2 cellular contexts compared by ENCODE assay signal in the genomic region with DNA sequence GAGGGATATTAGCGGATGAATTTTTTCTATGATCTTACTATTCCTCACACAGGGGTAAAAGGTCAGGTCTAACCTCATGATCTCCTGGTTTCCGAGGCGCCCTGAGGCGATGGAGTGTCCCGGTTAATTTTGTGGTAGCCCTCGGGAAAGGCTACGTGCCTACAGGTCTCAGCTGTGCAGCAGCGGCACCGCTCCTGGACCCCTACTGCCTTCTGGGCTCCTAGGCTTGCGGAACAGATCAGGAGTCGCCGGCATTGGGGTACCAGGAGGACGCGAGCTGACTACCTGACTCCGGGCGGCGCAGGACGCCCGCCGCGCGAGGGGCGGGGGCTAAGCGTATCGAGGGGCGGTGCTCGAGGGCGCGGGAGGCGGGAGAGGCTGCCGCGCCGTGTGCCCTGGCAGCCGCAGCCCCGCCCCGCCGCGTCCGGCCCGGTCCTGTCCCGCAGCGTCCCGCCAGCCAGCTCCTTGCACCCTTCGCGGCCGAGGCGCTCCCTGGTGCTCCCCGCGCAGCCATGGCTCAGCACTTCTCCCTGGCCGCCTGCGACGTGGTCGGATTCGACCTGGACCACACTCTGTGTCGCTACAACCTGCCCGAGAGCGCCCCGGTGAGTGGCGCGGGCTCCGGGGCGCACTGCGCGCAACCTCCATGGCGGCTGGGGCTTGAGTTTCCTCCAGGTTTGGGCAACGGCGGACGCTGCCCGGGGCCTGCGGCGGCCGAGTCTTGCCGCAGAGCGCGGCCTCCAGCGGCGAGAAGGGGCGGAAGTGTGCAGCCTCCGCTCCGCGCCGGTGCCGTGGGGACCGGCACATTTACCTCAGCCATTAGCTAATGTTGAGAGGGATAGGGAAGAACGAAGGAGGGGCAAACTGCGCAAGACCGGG.
TF ChIP-seq lines count a peak whose summit lies in the region.

TSS of gene NT5DC1 (plus strand) at position 435 of the 879 bp plus-strand sequence. CDS start at position 513, 78 bp downstream.

TF ChIP-seq in HCT116, 20 proteins besides CTCF, POLR2A, EP300 and RAD21 (continued from another document):
- TF ChIP-seq MAX (IDR thresholded peaks at IDR 0.05) (peak; percentile 75; the same call in 1 of the 2 replicates), SIN3A (IDR thresholded peaks at IDR 0.05; ENCODE audit: low read depth) (peak; percentile 73; the same call in 1 of the 2 replicates), ZFX (IDR thresholded peaks at IDR 0.05) (peak; percentile 89), YY1 (IDR thresholded peaks at IDR 0.05; ENCODE audit: extremely low read depth, insufficient replicate concordance, low read depth, low read length) (peak; percentile 53), CBX3 (IDR thresholded peaks at IDR 0.05; ENCODE audit: low read depth) (0 out of 2 replicates have a peak, but pooled peaks have one; percentile 17), JUND (IDR thresholded peaks at IDR 0.05) (no peak), ZNF274 (IDR thresholded peaks at IDR 0.05; ENCODE audit: low read depth, low read length) (no peak), POLR2AphosphoS5 (IDR thresholded peaks at IDR 0.05; ENCODE audit: low read depth, low read length) (peak; percentile 95)

TF ChIP-seq in SK-N-SH treated with all-trans-retinoic acid at 6 μM for 48 hours, 23 proteins besides CTCF, POLR2A, EP300 and RAD21 (continued from another document):
- TF ChIP-seq, protein P1, sequence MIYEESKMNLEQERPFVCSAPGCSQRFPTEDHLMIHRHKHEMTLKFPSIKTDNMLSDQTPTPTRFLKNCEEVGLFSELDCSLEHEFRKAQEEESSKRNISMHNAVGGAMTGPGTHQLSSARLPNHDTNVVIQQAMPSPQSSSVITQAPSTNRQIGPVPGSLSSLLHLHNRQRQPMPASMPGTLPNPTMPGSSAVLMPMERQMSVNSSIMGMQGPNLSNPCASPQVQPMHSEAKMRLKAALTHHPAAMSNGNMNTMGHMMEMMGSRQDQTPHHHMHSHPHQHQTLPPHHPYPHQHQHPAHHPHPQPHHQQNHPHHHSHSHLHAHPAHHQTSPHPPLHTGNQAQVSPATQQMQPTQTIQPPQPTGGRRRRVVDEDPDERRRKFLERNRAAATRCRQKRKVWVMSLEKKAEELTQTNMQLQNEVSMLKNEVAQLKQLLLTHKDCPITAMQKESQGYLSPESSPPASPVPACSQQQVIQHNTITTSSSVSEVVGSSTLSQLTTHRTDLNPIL (CRISPR knock-in tag; IDR thresholded peaks at IDR 0.05; ENCODE audit: low read depth) = no peak
- TF ChIP-seq ISL1 (CRISPR knock-in tag; IDR thresholded peaks at IDR 0.05) = no peak
- TF ChIP-seq ZFP3 (CRISPR knock-in tag; IDR thresholded peaks at IDR 0.05) = no peak
- TF ChIP-seq, protein P2, sequence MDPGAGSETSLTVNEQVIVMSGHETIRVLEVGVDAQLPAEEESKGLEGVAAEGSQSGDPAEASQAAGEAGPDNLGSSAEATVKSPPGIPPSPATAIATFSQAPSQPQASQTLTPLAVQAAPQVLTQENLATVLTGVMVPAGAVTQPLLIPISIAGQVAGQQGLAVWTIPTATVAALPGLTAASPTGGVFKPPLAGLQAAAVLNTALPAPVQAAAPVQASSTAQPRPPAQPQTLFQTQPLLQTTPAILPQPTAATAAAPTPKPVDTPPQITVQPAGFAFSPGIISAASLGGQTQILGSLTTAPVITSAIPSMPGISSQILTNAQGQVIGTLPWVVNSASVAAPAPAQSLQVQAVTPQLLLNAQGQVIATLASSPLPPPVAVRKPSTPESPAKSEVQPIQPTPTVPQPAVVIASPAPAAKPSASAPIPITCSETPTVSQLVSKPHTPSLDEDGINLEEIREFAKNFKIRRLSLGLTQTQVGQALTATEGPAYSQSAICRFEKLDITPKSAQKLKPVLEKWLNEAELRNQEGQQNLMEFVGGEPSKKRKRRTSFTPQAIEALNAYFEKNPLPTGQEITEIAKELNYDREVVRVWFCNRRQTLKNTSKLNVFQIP (CRISPR knock-in tag; IDR thresholded peaks at IDR 0.05; ENCODE audit: borderline replicate concordance, low read depth) = no peak
- TF ChIP-seq CSDC2 (CRISPR knock-in tag; IDR thresholded peaks at IDR 0.05) = no peak
- TF ChIP-seq ZC3H10 (CRISPR knock-in tag; IDR thresholded peaks at IDR 0.05) = no peak
- TF ChIP-seq ZNF8 (CRISPR knock-in tag; IDR thresholded peaks at IDR 0.05) = no peak
- no peak for TF ChIP-seq ZFP30 (CRISPR knock-in tag; IDR thresholded peaks at IDR 0.05)
- TF ChIP-seq RARB (CRISPR knock-in tag; IDR thresholded peaks at IDR 0.05) = no peak
- no peak for TF ChIP-seq PPARA (CRISPR knock-in tag; IDR thresholded peaks at IDR 0.05; ENCODE audit: borderline replicate concordance)
- TF ChIP-seq ZNF565 (CRISPR knock-in tag; conservative IDR thresholded peaks at IDR 0.05; ENCODE audit: low read depth) = no peak
TF ChIP-seq in SK-N-SH treated with all-trans-retinoic acid at 6 μM for 48 hours: peak in this region for 0.
